Comparison of ENCODE assay signal across 34 cellular contexts in genomic region chr12:30251546-30251945, GRCh38.
"Had no signal": no experiment of that assay in that cellular context is flagged by ENCODE, and none has a peak within 500 bp of the region (broad histone marks: within the 10 kb centered on the region; RNA-seq: fewer than 3 reads in every experiment).

No MANE protein-coding gene starts in this region.

- H3K9me3 ChIP-seq: ascending aorta, breast epithelium, colonic mucosa, esophagus squamous epithelium had no signal

- H3K4me1 Mint-ChIP-seq: activated CD4-positive, alpha-beta T cell treated with anti-CD3 and anti-CD28 coated beads for 36 hours; activated CD4-positive, alpha-beta T cell treated with anti-CD3 and anti-CD28 coated beads, Interleukin-2, amount 10 ng/mL, durations not matched to agents 24 days and 14 days; activated CD8-positive, alpha-beta memory T cell treated with anti-CD3 and anti-CD28 coated beads, Interleukin-2, amount 10 ng/mL, durations not matched to agents 7 days and 5 days; activated naive CD4-positive, alpha-beta T cell treated with anti-CD3 and anti-CD28 coated beads, Interleukin-2, amount 10 ng/mL, durations not matched to agents 7 days and 5 days; activated naive CD8-positive, alpha-beta T cell treated with anti-CD3 and anti-CD28 coated beads, Interleukin-2, amount 10 ng/mL, durations not matched to agents 7 days and 5 days; brain; T-helper 17 cell had no signal

- FAIRE-seq: endometrium, endothelial cell of umbilical vein had no signal

- H3K27ac ChIP-seq: ascending aorta, breast epithelium, cardiac muscle cell, colonic mucosa, epithelial cell of prostate, esophagus squamous epithelium, WERI-Rb-1 had no signal

- H3K4me3 ChIP-seq: ascending aorta, breast epithelium, cardiac muscle cell, colonic mucosa, esophagus squamous epithelium had no signal

- H3K27me3 ChIP-seq: ascending aorta, breast epithelium, cardiac muscle cell, colonic mucosa, esophagus squamous epithelium had no signal

- H3K9me3 Mint-ChIP-seq: activated CD4-positive, alpha-beta T cell treated with anti-CD3 and anti-CD28 coated beads, Interleukin-2, amount 10 ng/mL, durations not matched to agents 24 days and 14 days; activated naive CD4-positive, alpha-beta T cell treated with anti-CD3 and anti-CD28 coated beads, Interleukin-2, amount 10 ng/mL, durations not matched to agents 7 days and 5 days; activated naive CD8-positive, alpha-beta T cell treated with anti-CD3 and anti-CD28 coated beads, Interleukin-2, amount 10 ng/mL, durations not matched to agents 7 days and 5 days; brain; effector memory CD8-positive, alpha-beta T cell; T-helper 2 cell treated with Interferon-gamma antibody and Interleukin-4, amounts not matched to agents 5 μg/mL and 100 μg/mL, for 36 hours had no signal

- H3K27ac Mint-ChIP-seq: activated CD4-positive, alpha-beta memory T cell treated with anti-CD3 and anti-CD28 coated beads for 36 hours; activated CD4-positive, alpha-beta T cell treated with anti-CD3 and anti-CD28 coated beads for 36 hours; activated CD4-positive, alpha-beta T cell treated with anti-CD3 and anti-CD28 coated beads, Interleukin-2, amount 10 ng/mL, durations not matched to agents 24 days and 14 days; activated CD8-positive, alpha-beta memory T cell treated with anti-CD3 and anti-CD28 coated beads, Interleukin-2, amount 10 ng/mL, durations not matched to agents 7 days and 5 days; activated CD8-positive, alpha-beta T cell treated with anti-CD3 and anti-CD28 coated beads, Interleukin-2, amount 10 ng/mL, durations not matched to agents 7 days and 5 days; activated naive CD4-positive, alpha-beta T cell treated with anti-CD3 and anti-CD28 coated beads, Interleukin-2, amount 10 ng/mL, durations not matched to agents 7 days and 5 days; activated naive CD4-positive, alpha-beta T cell treated with anti-CD3 and anti-CD28 coated beads, Interleukin-2, amount 50 U/mL, for 72 hours; activated naive CD8-positive, alpha-beta T cell treated with anti-CD3 and anti-CD28 coated beads, Interleukin-2, amount 10 ng/mL, durations not matched to agents 7 days and 5 days; activated T-cell treated with anti-CD3 and anti-CD28 coated beads, Interleukin-2, amount 50 U/mL, for 72 hours; brain; effector memory CD8-positive, alpha-beta T cell; T-helper 17 cell; T-helper 2 cell treated with Interferon-gamma antibody and Interleukin-4, amounts not matched to agents 5 μg/mL and 100 μg/mL, for 36 hours had no signal

- H3K36me3 Mint-ChIP-seq: activated CD4-positive, alpha-beta memory T cell treated with anti-CD3 and anti-CD28 coated beads for 36 hours; activated CD8-positive, alpha-beta memory T cell treated with anti-CD3 and anti-CD28 coated beads, Interleukin-2, amount 10 ng/mL, durations not matched to agents 7 days and 5 days; activated naive CD4-positive, alpha-beta T cell treated with anti-CD3 and anti-CD28 coated beads, Interleukin-2, amount 10 ng/mL, durations not matched to agents 7 days and 5 days; activated naive CD4-positive, alpha-beta T cell treated with anti-CD3 and anti-CD28 coated beads, Interleukin-2, amount 50 U/mL, for 72 hours; activated naive CD8-positive, alpha-beta T cell treated with anti-CD3 and anti-CD28 coated beads, Interleukin-2, amount 10 ng/mL, durations not matched to agents 7 days and 5 days; brain had no signal

- ATAC-seq: activated CD4-positive, alpha-beta T cell treated with anti-CD3 and anti-CD28 coated beads for 36 hours; activated CD8-positive, alpha-beta memory T cell treated with anti-CD3 and anti-CD28 coated beads, Interleukin-2, amount 10 ng/mL, durations not matched to agents 7 days and 5 days; activated CD8-positive, alpha-beta T cell treated with anti-CD3 and anti-CD28 coated beads, Interleukin-2, amount 10 ng/mL, durations not matched to agents 7 days and 5 days; activated naive CD4-positive, alpha-beta T cell treated with anti-CD3 and anti-CD28 coated beads, Interleukin-2, amount 50 U/mL, for 72 hours; activated T-cell treated with anti-CD3 and anti-CD28 coated beads, Interleukin-2, amount 50 U/mL, for 72 hours; effector memory CD8-positive, alpha-beta T cell; T-helper 17 cell had no signal

- H3K36me3 ChIP-seq: ascending aorta, breast epithelium, cardiac muscle cell, colonic mucosa, esophagus squamous epithelium, WERI-Rb-1 had no signal

- H3K27me3 Mint-ChIP-seq: activated CD4-positive, alpha-beta memory T cell treated with anti-CD3 and anti-CD28 coated beads for 36 hours; activated CD4-positive, alpha-beta T cell treated with anti-CD3 and anti-CD28 coated beads for 36 hours; activated CD4-positive, alpha-beta T cell treated with anti-CD3 and anti-CD28 coated beads, Interleukin-2, amount 10 ng/mL, durations not matched to agents 24 days and 14 days; activated CD8-positive, alpha-beta memory T cell treated with anti-CD3 and anti-CD28 coated beads, Interleukin-2, amount 10 ng/mL, durations not matched to agents 7 days and 5 days; activated naive CD4-positive, alpha-beta T cell treated with anti-CD3 and anti-CD28 coated beads, Interleukin-2, amount 10 ng/mL, durations not matched to agents 7 days and 5 days; activated naive CD8-positive, alpha-beta T cell treated with anti-CD3 and anti-CD28 coated beads, Interleukin-2, amount 10 ng/mL, durations not matched to agents 7 days and 5 days; T-helper 17 cell had no signal

- H3K4me3 Mint-ChIP-seq: activated CD4-positive, alpha-beta memory T cell treated with anti-CD3 and anti-CD28 coated beads for 36 hours; activated CD4-positive, alpha-beta T cell treated with anti-CD3 and anti-CD28 coated beads for 36 hours; activated CD4-positive, alpha-beta T cell treated with anti-CD3 and anti-CD28 coated beads, Interleukin-2, amount 10 ng/mL, durations not matched to agents 24 days and 14 days; activated CD8-positive, alpha-beta memory T cell treated with anti-CD3 and anti-CD28 coated beads, Interleukin-2, amount 10 ng/mL, durations not matched to agents 7 days and 5 days; activated CD8-positive, alpha-beta T cell treated with anti-CD3 and anti-CD28 coated beads, Interleukin-2, amount 10 ng/mL, durations not matched to agents 7 days and 5 days; activated naive CD4-positive, alpha-beta T cell treated with anti-CD3 and anti-CD28 coated beads, Interleukin-2, amount 10 ng/mL, durations not matched to agents 7 days and 5 days; activated naive CD8-positive, alpha-beta T cell treated with anti-CD3 and anti-CD28 coated beads, Interleukin-2, amount 10 ng/mL, durations not matched to agents 7 days and 5 days; activated T-cell treated with anti-CD3 and anti-CD28 coated beads, Interleukin-2, amount 50 U/mL, for 72 hours; brain; effector memory CD8-positive, alpha-beta T cell; T-helper 17 cell; T-helper 2 cell treated with Interferon-gamma antibody and Interleukin-4, amounts not matched to agents 5 μg/mL and 100 μg/mL, for 36 hours had no signal

- DNase-seq: activated CD4-positive, alpha-beta memory T cell treated with anti-CD3 and anti-CD28 coated beads for 36 hours; activated CD4-positive, alpha-beta T cell treated with anti-CD3 and anti-CD28 coated beads for 36 hours; activated CD4-positive, alpha-beta T cell treated with anti-CD3 and anti-CD28 coated beads, Interleukin-2, amount 10 ng/mL, durations not matched to agents 24 days and 14 days; activated CD4-positive, CD25-positive, alpha-beta regulatory T cell; activated CD4-positive, CD25-positive, alpha-beta regulatory T cell treated with anti-CD3 and anti-CD28 coated beads, Interleukin-2, amount 50 U/mL, for 72 hours; activated CD8-positive, alpha-beta memory T cell treated with anti-CD3 and anti-CD28 coated beads, Interleukin-2, amount 10 ng/mL, durations not matched to agents 7 days and 5 days; activated CD8-positive, alpha-beta memory T cell treated with anti-CD3 and anti-CD28 coated beads, Interleukin-2, amount 50 U/mL, for 4 hours; activated CD8-positive, alpha-beta T cell treated with anti-CD3 and anti-CD28 coated beads, Interleukin-2, amount 10 ng/mL, durations not matched to agents 7 days and 5 days; activated gamma-delta T cell; activated naive CD4-positive, alpha-beta T cell; activated naive CD4-positive, alpha-beta T cell treated with anti-CD3 and anti-CD28 coated beads, Interleukin-2, amount 10 ng/mL, durations not matched to agents 7 days and 5 days; activated naive CD8-positive, alpha-beta T cell treated with anti-CD3 and anti-CD28 coated beads, Interleukin-2, amount 10 ng/mL, durations not matched to agents 7 days and 5 days; activated T-cell treated with anti-CD3 and anti-CD28 coated beads, Interleukin-2, amount 50 U/mL, for 1 hour; activated T-cell treated with anti-CD3 and anti-CD28 coated beads, Interleukin-2, amount 50 U/mL, for 72 hours; central memory CD4-positive, alpha-beta T cell; cerebellar nuclear complex; colonic mucosa; effector memory CD8-positive, alpha-beta T cell; esophagus squamous epithelium; foreskin melanocyte; head of caudate nucleus; T-helper 1 cell; T-helper 17 cell; T1000; WERI-Rb-1 had no signal

- H3K4me1 ChIP-seq: ascending aorta, breast epithelium, colonic mucosa, esophagus squamous epithelium had no signal
